ENCODE assay signal across 16 cellular contexts in the genomic region with DNA sequence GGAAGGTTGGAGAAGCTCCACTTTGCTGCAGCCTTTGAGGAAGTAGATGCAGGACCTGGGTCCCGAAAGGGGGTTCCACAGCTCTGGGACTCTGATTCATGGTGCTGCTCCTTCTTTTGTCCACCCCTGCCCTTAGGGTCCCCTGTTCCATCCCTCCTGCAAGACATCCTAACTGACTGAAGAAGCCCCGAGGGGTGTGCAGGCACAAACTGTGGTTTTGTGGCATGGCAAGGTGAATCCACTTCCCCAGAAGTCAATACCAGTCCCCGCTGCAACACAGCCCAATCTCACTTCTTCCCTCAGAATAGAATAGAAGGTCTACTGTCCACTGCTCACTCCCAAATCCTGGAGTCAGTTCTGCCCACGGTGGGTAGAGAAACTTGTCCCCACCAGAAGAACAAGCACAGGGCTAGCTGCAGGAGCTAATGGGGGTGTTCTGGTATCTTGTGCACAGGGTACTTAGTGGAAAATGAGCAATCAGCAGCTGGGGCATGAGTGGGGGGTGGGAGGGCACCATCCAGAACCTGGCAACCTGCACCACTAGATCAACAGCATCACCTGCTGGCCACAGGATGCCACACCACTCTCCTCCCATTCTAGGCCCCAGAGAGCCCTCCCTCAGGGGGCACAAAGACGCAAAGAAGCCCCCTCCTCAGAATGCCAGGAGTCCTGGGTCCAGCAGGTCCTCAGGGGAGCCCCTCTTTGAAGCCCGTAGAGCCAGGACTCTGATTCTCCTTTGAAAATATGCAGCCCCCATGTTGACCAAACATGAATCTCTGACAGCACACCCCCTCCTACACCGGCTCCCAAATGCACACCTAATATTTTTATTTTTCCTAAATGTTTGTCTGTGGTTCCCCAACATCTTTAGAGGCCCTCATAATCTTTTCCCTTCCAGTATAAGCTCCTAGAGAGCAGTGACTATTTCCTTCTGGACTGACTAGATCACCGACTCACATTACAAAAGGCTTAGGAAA. TPM values are rescaled to one million over a fixed set of nuclear protein-coding genes. Genes with fewer than 3 reads are reported as not detected.
DNase-seq lines count a peak whose midpoint lies in the region; ATAC-seq, FAIRE-seq and TF ChIP-seq lines count a peak whose summit lies in the region.
"Had no signal": no experiment of that assay in that cellular context is flagged by ENCODE, and none has a peak within 500 bp of the region (broad histone marks: within the 10 kb centered on the region; RNA-seq: fewer than 3 reads in every experiment).

No MANE protein-coding gene starts in this region.

- H3K18ac ChIP-seq in mesenchymal stem cell (ENCODE audit: low read depth in 1 of 2, low read length in 2 of 2), result no peak overlapping the region

- H3K9me3 Mint-ChIP-seq in GM23338, result peaks cover 21% of the 10 kb centered on the region
- no peaks in the 10 kb centered on the region for H3K9me3 Mint-ChIP-seq in brain
- no peaks in the 10 kb centered on the region for H3K9me3 Mint-ChIP-seq in mesothelial cell of epicardium
- H3K9me3 Mint-ChIP-seq: stimulated activated naive CD8-positive, alpha-beta T cell treated with anti-CD3 and anti-CD28 coated beads, Interleukin-15, Interleukin-2, amounts not matched to agents 100 ng/mL and 50 ng/mL, for 24 hours had no signal

- H4K91ac ChIP-seq in mesenchymal stem cell (ENCODE audit: low read length), result no peak overlapping the region

- no peak for TF ChIP-seq POLR2A in H54 (IDR thresholded peaks at IDR 0.05; ENCODE audit: low read depth, low read length)

- no peaks in the 10 kb centered on the region for H3K79me2 ChIP-seq in GM23338 (replicated peaks; ENCODE audit: insufficient read depth)

- DNase-seq in DMS 273 (lab: John Stamatoyannopoulos, UW; ENCODE audit: unreplicated experiment) (peak; percentile 61), DMS 273 treated with DMSO at 0.1 percent for 48 hours (lab: John Stamatoyannopoulos, UW) (no peak), GM23338 (ENCODE audit: low spot score) (peak; percentile 61), mesenchymal stem cell (no peak), mesothelial cell of epicardium (ENCODE audit: low spot score in 2 of 2, unreplicated experiment in 2 of 2) (no peak), H54 (ENCODE audit: insufficient read length, low spot score) (no peak)
- DNase-seq: 8988T; activated effector memory CD4-positive, alpha-beta T cell treated with Interleukin-2 at 50 U/mL for 16 hours; central memory CD4-positive, alpha-beta T cell; NCI-H1436 treated with DMSO at 0.1 percent for 48 hours; ovary; stimulated activated CD4-positive, alpha-beta T cell treated with anti-CD3 and anti-CD28 coated beads, Interleukin-4, amount 100 ng/mL, for 1 hour had no signal

- H3K27ac ChIP-seq in GM23338 (ENCODE audit: low read depth) (no peak overlapping the region), mesenchymal stem cell (ENCODE audit: low read length, poor library complexity, severe bottlenecking) (no peak overlapping the region)
- H3K27ac ChIP-seq: ovary, RWPE1 had no signal

- H2BK120ac ChIP-seq in mesenchymal stem cell (ENCODE audit: low read depth, low read length), result no peak overlapping the region

- H3K27me3 ChIP-seq in GM23338 (ENCODE audit: insufficient read depth), result no peaks in the 10 kb centered on the region
- peaks cover 0 to 12% of the 10 kb centered on the region in 2 experiments for H3K27me3 ChIP-seq in mesenchymal stem cell (ENCODE audit: control insufficient read depth in 1 of 2, insufficient read depth in 1 of 2, low read length in 2 of 2)
- H3K27me3 ChIP-seq: ovary had no signal

- ATAC-seq in GM23338, result peak; percentile 70
- ATAC-seq in HG02852 (IDR thresholded peaks at IDR 0.05; ENCODE audit: unreplicated experiment), result no peak

- no peak overlapping the region for H2BK5ac ChIP-seq in mesenchymal stem cell (ENCODE audit: low read depth, low read length, poor library complexity, severe bottlenecking)

- H3K9me2 ChIP-seq in GM23338 (ENCODE audit: insufficient read depth), result no peaks in the 10 kb centered on the region

- H3K27ac Mint-ChIP-seq in GM23338 (no peak overlapping the region), brain (peak overlapping the region in 1 of 5 experiments; percentile 90), mesothelial cell of epicardium (no peak overlapping the region)
- H3K27ac Mint-ChIP-seq: stimulated activated naive CD8-positive, alpha-beta T cell treated with anti-CD3 and anti-CD28 coated beads, Interleukin-15, Interleukin-2, amounts not matched to agents 100 ng/mL and 50 ng/mL, for 24 hours had no signal

- no peaks in the 10 kb centered on the region for H3K36me3 ChIP-seq in GM23338 (ENCODE audit: insufficient read depth)
- H3K36me3 ChIP-seq in mesenchymal stem cell (ENCODE audit: control insufficient read depth in 1 of 2, insufficient read depth in 2 of 2, low read depth in 1 of 2, low read length in 2 of 2), result no peaks in the 10 kb centered on the region
- H3K36me3 ChIP-seq: ovary had no signal

- FAIRE-seq in H54 (lab: Jason Lieb, UNC), result no peak

- no peak overlapping the region for H2AK5ac ChIP-seq in mesenchymal stem cell (ENCODE audit: low read length, severe bottlenecking)

- no peaks in the 10 kb centered on the region for H3K9me3 ChIP-seq in mesenchymal stem cell (ENCODE audit: control insufficient read depth, low read length)
- H3K9me3 ChIP-seq: ovary had no signal

- H3K4me1 ChIP-seq in GM23338 (ENCODE audit: insufficient read depth) (no peaks in the 10 kb centered on the region), mesenchymal stem cell (ENCODE audit: control insufficient read depth, insufficient read depth, low read depth, low read length) (no peaks in the 10 kb centered on the region)

- no peak overlapping the region for H3K14ac ChIP-seq in mesenchymal stem cell (ENCODE audit: low read length in 2 of 2)

- no peak overlapping the region for H3K23ac ChIP-seq in mesenchymal stem cell (ENCODE audit: low read length in 2 of 2)

- WGBS in mesenchymal stem cell, result 62% methylated on average over 7 of the region's 8 CpGs

- H2AFZ ChIP-seq in GM23338 (peak overlapping the region; percentile 28; the same call in 1 of the 2 replicates), mesenchymal stem cell (ENCODE audit: low read depth, low read length) (no peak overlapping the region)

- H4K8ac ChIP-seq in mesenchymal stem cell (ENCODE audit: low read length), result no peak overlapping the region

- peaks cover 9% of the 10 kb centered on the region for H3K36me3 Mint-ChIP-seq in GM23338 (ENCODE audit: low read depth)
- H3K36me3 Mint-ChIP-seq in brain, result no peaks in the 10 kb centered on the region
- no peaks in the 10 kb centered on the region for H3K36me3 Mint-ChIP-seq in mesothelial cell of epicardium

- H3K4me1 Mint-ChIP-seq in GM23338, result peaks cover 10% of the 10 kb centered on the region
- H3K4me1 Mint-ChIP-seq in brain, result peaks cover 11% of the 10 kb centered on the region
- peaks cover 3% of the 10 kb centered on the region for H3K4me1 Mint-ChIP-seq in mesothelial cell of epicardium

- H3K4me3 Mint-ChIP-seq in GM23338 (no peak overlapping the region), brain (no peak overlapping the region), mesothelial cell of epicardium (no peak overlapping the region)
- H3K4me3 Mint-ChIP-seq: stimulated activated naive CD8-positive, alpha-beta T cell treated with anti-CD3 and anti-CD28 coated beads, Interleukin-15, Interleukin-2, amounts not matched to agents 100 ng/mL and 50 ng/mL, for 24 hours had no signal

- H4K20me1 ChIP-seq in GM23338 (replicated peaks; ENCODE audit: insufficient read depth), result no peaks in the 10 kb centered on the region

- no peak overlapping the region for H3K9ac ChIP-seq in mesenchymal stem cell (ENCODE audit: low read length)

- no peak overlapping the region for H2BK12ac ChIP-seq in mesenchymal stem cell (ENCODE audit: low read length in 2 of 2)

- no peaks in the 10 kb centered on the region for H3K79me1 ChIP-seq in mesenchymal stem cell (replicated peaks; ENCODE audit: low read length, poor library complexity, severe bottlenecking)

- H3K27me3 Mint-ChIP-seq in GM23338 (ENCODE audit: insufficient read depth, low read depth, poor library complexity), result peaks cover 34% of the 10 kb centered on the region
- peaks cover 11% of the 10 kb centered on the region for H3K27me3 Mint-ChIP-seq in brain
- H3K27me3 Mint-ChIP-seq in mesothelial cell of epicardium (ENCODE audit: low read depth), result peaks cover 44% of the 10 kb centered on the region

- H2BK15ac ChIP-seq in mesenchymal stem cell (ENCODE audit: low read depth, poor library complexity, severe bottlenecking), result peak overlapping the region; percentile 36

- peaks cover 4% of the 10 kb centered on the region for H3F3A ChIP-seq in GM23338 (replicated peaks; ENCODE audit: low read depth)

- H3K4me2 ChIP-seq in GM23338 (no peak overlapping the region), mesenchymal stem cell (ENCODE audit: low read length, poor library complexity, severe bottlenecking) (no peak overlapping the region)

- H3K4me3 ChIP-seq in GM23338, result no peak overlapping the region
- no peak overlapping the region for H3K4me3 ChIP-seq in mesenchymal stem cell (ENCODE audit: insufficient read depth in 1 of 2, low read depth in 1 of 2, low read length in 2 of 2)
- H3K4me3 ChIP-seq: ovary had no signal

- TF ChIP-seq CTCF in GM23338 (conservative IDR thresholded peaks at IDR 0.05; ENCODE audit: low read depth in 2 of 2), result peak; percentile 75 to 92
- TF ChIP-seq CTCF in brain (conservative IDR thresholded peaks at IDR 0.05), result peak; percentile 54 to 76
- no peak for TF ChIP-seq CTCF in mesothelial cell of epicardium (IDR thresholded peaks at IDR 0.05; ENCODE audit: unreplicated experiment)

- H3K4ac ChIP-seq in mesenchymal stem cell (ENCODE audit: low read depth in 1 of 2, low read length in 2 of 2), result no peak overlapping the region

TF ChIP-seq in GM23338, 12 proteins besides CTCF, POLR2A, EP300 and RAD21:
- TF ChIP-seq, protein P1, sequence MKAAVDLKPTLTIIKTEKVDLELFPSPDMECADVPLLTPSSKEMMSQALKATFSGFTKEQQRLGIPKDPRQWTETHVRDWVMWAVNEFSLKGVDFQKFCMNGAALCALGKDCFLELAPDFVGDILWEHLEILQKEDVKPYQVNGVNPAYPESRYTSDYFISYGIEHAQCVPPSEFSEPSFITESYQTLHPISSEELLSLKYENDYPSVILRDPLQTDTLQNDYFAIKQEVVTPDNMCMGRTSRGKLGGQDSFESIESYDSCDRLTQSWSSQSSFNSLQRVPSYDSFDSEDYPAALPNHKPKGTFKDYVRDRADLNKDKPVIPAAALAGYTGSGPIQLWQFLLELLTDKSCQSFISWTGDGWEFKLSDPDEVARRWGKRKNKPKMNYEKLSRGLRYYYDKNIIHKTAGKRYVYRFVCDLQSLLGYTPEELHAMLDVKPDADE (IDR thresholded peaks at IDR 0.05), result no peak
- TF ChIP-seq EZH2 (IDR thresholded peaks at IDR 0.05; ENCODE audit: low read depth, unreplicated experiment), result no peak

RNA-seq across cellular contexts. Expression of a gene that starts 14.1 kb away (rescaled TPM):
- not detected in 2 replicates for total RNA-seq in GM23338 (2014; rRNA removed; shearing (Covaris generic))
- polyA plus RNA-seq in GM23338 (2016; fragmentation: Nextera tagmentation; extraction: Ambion mirVana) (not detected in 2 replicates), brain (ENCODE audit: insufficient read depth, low read depth, low replicate concordance) (not detected)
- polyA plus RNA-seq in mesenchymal stem cell (2013, experiment 1 of 2), result not detected
- not detected for polyA plus RNA-seq in mesenchymal stem cell (2013, experiment 2 of 2)
- total RNA-seq in mesothelial cell of epicardium, result not detected in 3 replicates
- total RNA-seq: ovary had no signal
- polyA plus RNA-seq: ovary had no signal

Comparison
In these comparisons a context has a peak if more than half of its experiments do, and no peak if none do; other contexts are left out.
1. DNase-seq: peak in DMS 273 (single experiment) and GM23338 (single experiment); none in DMS 273 treated with DMSO at 0.1 percent for 48 hours (single experiment), mesenchymal stem cell (single experiment), mesothelial cell of epicardium (0 of 2) and H54 (single experiment).